9 cellular contexts compared by ENCODE assay signal in genomic region chr7:105006367-105007139, GRCh38. TPM values are rescaled to one million over a fixed set of nuclear protein-coding genes. Genes with fewer than 3 reads are reported as not detected.
DNase-seq lines count a peak whose midpoint lies in the region; ATAC-seq and TF ChIP-seq lines count a peak whose summit lies in the region.
"Had no signal": no experiment of that assay in that cellular context is flagged by ENCODE, and none has a peak within 500 bp of the region (broad histone marks: within the 10 kb centered on the region; RNA-seq: fewer than 3 reads in every experiment).

No MANE protein-coding gene starts in this region.

- H3K9me3 ChIP-seq in CD8-positive, alpha-beta memory T cell (ENCODE audit: low read length): no peaks in the 10 kb centered on the region
- no peaks in the 10 kb centered on the region for H3K9me3 ChIP-seq in MM.1S (replicated peaks; ENCODE audit: insufficient read depth, low read length)

- no peaks in the 10 kb centered on the region for H3K9me3 Mint-ChIP-seq in CD8-positive, alpha-beta memory T cell
- no peaks in the 10 kb centered on the region for H3K9me3 Mint-ChIP-seq in neural crest cell

- peaks cover 80% of the 10 kb centered on the region for H3K4me1 ChIP-seq in CD8-positive, alpha-beta memory T cell (ENCODE audit: insufficient read depth, low read length)
- H3K4me1 ChIP-seq in MM.1S (ENCODE audit: low read length): peaks cover 26% of the 10 kb centered on the region

- no peak overlapping the region for H3K4me2 ChIP-seq in MM.1S (ENCODE audit: low read depth, low read length)

- CTCF ChIA-PET in CD8-positive, alpha-beta memory T cell (lab: Charles Lee): interaction anchor here (1.1 to 14.8 kb wide), 6 partner anchors 9 to 84 kb away, joined by 4 to 204 read pairs (median 5); no protein-coding TSS in a partner anchor

- no peaks in the 10 kb centered on the region for H3K27me3 Mint-ChIP-seq in CD8-positive, alpha-beta memory T cell
- no peaks in the 10 kb centered on the region for H3K27me3 Mint-ChIP-seq in neural crest cell (ENCODE audit: low read depth)

- H3K27ac Mint-ChIP-seq in CD8-positive, alpha-beta memory T cell: peak overlapping the region; percentile 38 to 95 (median 80)
- no peak overlapping the region for H3K27ac Mint-ChIP-seq in neural crest cell (ENCODE audit: unreplicated experiment)

- ATAC-seq in GM21786 (IDR thresholded peaks at IDR 0.05; ENCODE audit: unreplicated experiment): no peak

- no peak overlapping the region for H3K27ac ChIP-seq in CD8-positive, alpha-beta memory T cell (ENCODE audit: low read depth, low read length)
- H3K27ac ChIP-seq in MM.1S (ENCODE audit: low read length): no peak overlapping the region

- no peaks in the 10 kb centered on the region for H3K9me2 ChIP-seq in MM.1S (replicated peaks; ENCODE audit: insufficient read depth, low read length)

- no peak overlapping the region for H2AFZ ChIP-seq in MM.1S (ENCODE audit: low read length)

- H3K4me3 ChIP-seq in CD8-positive, alpha-beta memory T cell (ENCODE audit: low read length): no peak overlapping the region
- H3K4me3 ChIP-seq in choroid plexus epithelial cell (ENCODE audit: low read depth, low read length) (no peak overlapping the region), MM.1S (ENCODE audit: low read length) (no peak overlapping the region)
- H3K4me3 ChIP-seq: skin epidermis had no signal

- H3K9ac ChIP-seq in MM.1S (ENCODE audit: low read length): no peak overlapping the region

- H3K79me2 ChIP-seq in MM.1S (ENCODE audit: low read length): no peaks in the 10 kb centered on the region

- peak overlapping the region; percentile 15 to 48 (median 40) for H3K4me3 Mint-ChIP-seq in CD8-positive, alpha-beta memory T cell
- H3K4me3 Mint-ChIP-seq in neural crest cell: peak overlapping the region; percentile 20

- H3K27me3 ChIP-seq in CD8-positive, alpha-beta memory T cell (ENCODE audit: insufficient read depth, low read length, poor library complexity, severe bottlenecking): no peaks in the 10 kb centered on the region
- H3K27me3 ChIP-seq in MM.1S (replicated peaks; ENCODE audit: insufficient read depth, low read length): no peaks in the 10 kb centered on the region

- H3K36me3 ChIP-seq in CD8-positive, alpha-beta memory T cell (ENCODE audit: insufficient read depth, low read length): no peaks in the 10 kb centered on the region
- peaks cover 20% of the 10 kb centered on the region; the same call in 1 of the 2 replicates for H3K36me3 ChIP-seq in MM.1S (replicated peaks; ENCODE audit: insufficient read depth, low read length)

- H3F3A ChIP-seq in MM.1S (ENCODE audit: insufficient read depth, low read length): peaks cover 8% of the 10 kb centered on the region; the same call in 1 of the 2 replicates

- no peak for DNase-seq in CD8-positive, alpha-beta memory T cell
- DNase-seq in NCI-H1048 (lab: John Stamatoyannopoulos, UW) (peak; percentile 11), choroid plexus epithelial cell (ENCODE audit: low read depth) (no peak), neural crest cell (ENCODE audit: low read depth, low spot score) (no peak), GM19238 (ENCODE audit: insufficient read length, low spot score) (no peak), AG20443 (ENCODE audit: low spot score) (no peak), MM.1S (no peak)

- H3K4me1 Mint-ChIP-seq in CD8-positive, alpha-beta memory T cell: peaks cover 75 to 86% (median 85%) of the 10 kb centered on the region in 3 donors
- peaks cover 74% of the 10 kb centered on the region for H3K4me1 Mint-ChIP-seq in neural crest cell

- peaks cover 20% of the 10 kb centered on the region for H4K20me1 ChIP-seq in MM.1S (ENCODE audit: insufficient read depth, low read length)

- H3K36me3 Mint-ChIP-seq in CD8-positive, alpha-beta memory T cell: peaks cover 0 to 56% (median 8%) of the 10 kb centered on the region in 3 donors
- peaks cover 6% of the 10 kb centered on the region for H3K36me3 Mint-ChIP-seq in neural crest cell (ENCODE audit: low read depth)

- POLR2A ChIA-PET in CD8-positive, alpha-beta memory T cell (lab: Charles Lee): interaction anchor here (0.6 to 10.0 kb wide), 3 partner anchors 22 to 80 kb away, joined by 3 to 227 read pairs (median 7); no protein-coding TSS in a partner anchor

- TF ChIP-seq CTCF in choroid plexus epithelial cell (conservative IDR thresholded peaks at IDR 0.05; ENCODE audit: low read depth, low read length): peak; percentile 21
- TF ChIP-seq CTCF in neural crest cell (conservative IDR thresholded peaks at IDR 0.05): peak; percentile 32
- TF ChIP-seq CTCF in MM.1S (IDR thresholded peaks at IDR 0.05; ENCODE audit: low read length): no peak

RNA-seq across cellular contexts. Expression of gene KMT2E, which starts 7.5 kb away (rescaled TPM):
- total RNA-seq in CD8-positive, alpha-beta memory T cell: 10 to 100 TPM; 81.0 to 87.5 TPM
- polyA plus RNA-seq in CD8-positive, alpha-beta memory T cell: 237 TPM
- total RNA-seq in neural crest cell: 75.5 and 79.6 TPM in 2 replicates
